ENCODE assay signal across 1 cellular context in genomic region chr5:149452007-149452664, GRCh38.
TF ChIP-seq lines count a peak whose summit lies in the region.

No MANE protein-coding gene starts in this region.

TF ChIP-seq in K562, 482 proteins besides CTCF, POLR2A, EP300 and RAD21 (continued from another document and continues in another):
- TF ChIP-seq, protein P1, sequence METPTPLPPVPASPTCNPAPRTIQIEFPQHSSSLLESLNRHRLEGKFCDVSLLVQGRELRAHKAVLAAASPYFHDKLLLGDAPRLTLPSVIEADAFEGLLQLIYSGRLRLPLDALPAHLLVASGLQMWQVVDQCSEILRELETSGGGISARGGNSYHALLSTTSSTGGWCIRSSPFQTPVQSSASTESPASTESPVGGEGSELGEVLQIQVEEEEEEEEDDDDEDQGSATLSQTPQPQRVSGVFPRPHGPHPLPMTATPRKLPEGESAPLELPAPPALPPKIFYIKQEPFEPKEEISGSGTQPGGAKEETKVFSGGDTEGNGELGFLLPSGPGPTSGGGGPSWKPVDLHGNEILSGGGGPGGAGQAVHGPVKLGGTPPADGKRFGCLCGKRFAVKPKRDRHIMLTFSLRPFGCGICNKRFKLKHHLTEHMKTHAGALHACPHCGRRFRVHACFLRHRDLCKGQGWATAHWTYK (CRISPR knock-in tag; IDR thresholded peaks at IDR 0.05): no peak; the same call in 1 of the 2 replicates
- TF ChIP-seq KLF16 (IDR thresholded peaks at IDR 0.05) (no peak), LARP7 (IDR thresholded peaks at IDR 0.05) (no peak), TBL1XR1 (IDR thresholded peaks at IDR 0.05; ENCODE audit: low read length in 2 of 2) (0 out of 4 replicates have a peak, but pooled peaks of 1 of the 2 experiments have one; percentile 36), CREBBP (IDR thresholded peaks at IDR 0.05; ENCODE audit: low read depth, low read length) (no peak), ZBTB7A (IDR thresholded peaks at IDR 0.05; ENCODE audit: borderline replicate concordance, control insufficient read depth, low read depth, low read length) (peak; percentile 87), CBFB (CRISPR knock-in tag; IDR thresholded peaks at IDR 0.05) (no peak), ZNF175 (CRISPR knock-in tag; IDR thresholded peaks at IDR 0.05; ENCODE audit: low read depth) (no peak), ZNF134 (CRISPR knock-in tag; conservative IDR thresholded peaks at IDR 0.05) (no peak; the same call in 1 of the 2 replicates), ZBTB49 (CRISPR knock-in tag; IDR thresholded peaks at IDR 0.05; ENCODE audit: borderline replicate concordance) (no peak), FOXK1 (CRISPR knock-in tag; IDR thresholded peaks at IDR 0.05; ENCODE audit: borderline replicate concordance) (no peak), ID3 (CRISPR knock-in tag; IDR thresholded peaks at IDR 0.05) (no peak), ID3 (tag; IDR thresholded peaks at IDR 0.05) (peak; percentile 58; the same call in 1 of the 2 replicates), ARNT (IDR thresholded peaks at IDR 0.05) (peak; percentile 63 to 81; a peak in 1 of 4 replicates), CEBPG (CRISPR knock-in tag; IDR thresholded peaks at IDR 0.05) (peak; percentile 88), CEBPG (tag; conservative IDR thresholded peaks at IDR 0.05 in 1 of 2, IDR thresholded peaks at IDR 0.05 in 1 of 2) (peak in 1 of 2 experiments; percentile 63; a peak in 1 of 4 replicates), TRIM28 (IDR thresholded peaks at IDR 0.05) (peak; percentile 67), ZNF347 (CRISPR knock-in tag; IDR thresholded peaks at IDR 0.05; ENCODE audit: low read depth) (no peak), TEAD4 (IDR thresholded peaks at IDR 0.05; ENCODE audit: low read length) (peak; percentile 60; the same call in 1 of the 2 replicates), TEAD4 (CRISPR knock-in tag; IDR thresholded peaks at IDR 0.05; ENCODE audit: borderline replicate concordance) (no peak), ZZZ3 (IDR thresholded peaks at IDR 0.05) (no peak), MEF2D (tag; conservative IDR thresholded peaks at IDR 0.05; ENCODE audit: low read depth) (peak; percentile 12; the same call in 1 of the 2 replicates), GABPB2 (CRISPR knock-in tag; conservative IDR thresholded peaks at IDR 0.05) (no peak), KLF10 (CRISPR knock-in tag; IDR thresholded peaks at IDR 0.05) (no peak), COPS2 (conservative IDR thresholded peaks at IDR 0.05) (no peak), PRPF4 (IDR thresholded peaks at IDR 0.05; ENCODE audit: insufficient read depth, low read depth, low read length, poor library complexity, severe bottlenecking) (no peak), YY1 (IDR thresholded peaks at IDR 0.05; ENCODE audit: borderline replicate concordance in 1 of 3, control insufficient read depth in 1 of 3, extremely low read depth in 1 of 3, insufficient read depth in 3 of 3, insufficient read length in 1 of 3, insufficient replicate concordance in 2 of 3, low read depth in 1 of 3, low read length in 2 of 3) (peak in 1 of 3 experiments; percentile 9), ZNF668 (CRISPR knock-in tag; IDR thresholded peaks at IDR 0.05) (no peak), TARDBP (IDR thresholded peaks at IDR 0.05) (peak; percentile 59; the same call in 1 of the 2 replicates), USF2 (CRISPR knock-in tag; IDR thresholded peaks at IDR 0.05) (no peak), ZBTB12 (CRISPR knock-in tag; IDR thresholded peaks at IDR 0.05) (0 out of 2 replicates have a peak, but pooled peaks have one; percentile 13), RBM14 (IDR thresholded peaks at IDR 0.05; ENCODE audit: borderline replicate concordance, insufficient read depth, low read depth, low read length) (no peak), ZNF766 (CRISPR knock-in tag; conservative IDR thresholded peaks at IDR 0.05) (no peak), NR2F6 (CRISPR knock-in tag; IDR thresholded peaks at IDR 0.05) (no peak), LEF1 (IDR thresholded peaks at IDR 0.05) (peak; percentile 69), HBP1 (CRISPR knock-in tag; IDR thresholded peaks at IDR 0.05) (no peak), HNRNPL (IDR thresholded peaks at IDR 0.05; ENCODE audit: low read depth, low read length) (no peak), ATF4 (CRISPR knock-in tag; IDR thresholded peaks at IDR 0.05) (no peak)
- TF ChIP-seq, protein P2, sequence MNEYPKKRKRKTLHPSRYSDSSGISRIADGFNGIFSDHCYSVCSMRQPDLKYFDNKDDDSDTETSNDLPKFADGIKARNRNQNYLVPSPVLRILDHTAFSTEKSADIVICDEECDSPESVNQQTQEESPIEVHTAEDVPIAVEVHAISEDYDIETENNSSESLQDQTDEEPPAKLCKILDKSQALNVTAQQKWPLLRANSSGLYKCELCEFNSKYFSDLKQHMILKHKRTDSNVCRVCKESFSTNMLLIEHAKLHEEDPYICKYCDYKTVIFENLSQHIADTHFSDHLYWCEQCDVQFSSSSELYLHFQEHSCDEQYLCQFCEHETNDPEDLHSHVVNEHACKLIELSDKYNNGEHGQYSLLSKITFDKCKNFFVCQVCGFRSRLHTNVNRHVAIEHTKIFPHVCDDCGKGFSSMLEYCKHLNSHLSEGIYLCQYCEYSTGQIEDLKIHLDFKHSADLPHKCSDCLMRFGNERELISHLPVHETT (CRISPR knock-in tag; conservative IDR thresholded peaks at IDR 0.05 in 1 of 2, IDR thresholded peaks at IDR 0.05 in 1 of 2): peak in 1 of 2 experiments; percentile 75; a peak in 2 of 4 replicates
- TF ChIP-seq, protein P3, sequence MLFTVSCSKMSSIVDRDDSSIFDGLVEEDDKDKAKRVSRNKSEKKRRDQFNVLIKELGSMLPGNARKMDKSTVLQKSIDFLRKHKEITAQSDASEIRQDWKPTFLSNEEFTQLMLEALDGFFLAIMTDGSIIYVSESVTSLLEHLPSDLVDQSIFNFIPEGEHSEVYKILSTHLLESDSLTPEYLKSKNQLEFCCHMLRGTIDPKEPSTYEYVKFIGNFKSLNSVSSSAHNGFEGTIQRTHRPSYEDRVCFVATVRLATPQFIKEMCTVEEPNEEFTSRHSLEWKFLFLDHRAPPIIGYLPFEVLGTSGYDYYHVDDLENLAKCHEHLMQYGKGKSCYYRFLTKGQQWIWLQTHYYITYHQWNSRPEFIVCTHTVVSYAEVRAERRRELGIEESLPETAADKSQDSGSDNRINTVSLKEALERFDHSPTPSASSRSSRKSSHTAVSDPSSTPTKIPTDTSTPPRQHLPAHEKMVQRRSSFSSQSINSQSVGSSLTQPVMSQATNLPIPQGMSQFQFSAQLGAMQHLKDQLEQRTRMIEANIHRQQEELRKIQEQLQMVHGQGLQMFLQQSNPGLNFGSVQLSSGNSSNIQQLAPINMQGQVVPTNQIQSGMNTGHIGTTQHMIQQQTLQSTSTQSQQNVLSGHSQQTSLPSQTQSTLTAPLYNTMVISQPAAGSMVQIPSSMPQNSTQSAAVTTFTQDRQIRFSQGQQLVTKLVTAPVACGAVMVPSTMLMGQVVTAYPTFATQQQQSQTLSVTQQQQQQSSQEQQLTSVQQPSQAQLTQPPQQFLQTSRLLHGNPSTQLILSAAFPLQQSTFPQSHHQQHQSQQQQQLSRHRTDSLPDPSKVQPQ (CRISPR knock-in tag; IDR thresholded peaks at IDR 0.05; ENCODE audit: borderline replicate concordance): no peak
- TF ChIP-seq, protein P4, sequence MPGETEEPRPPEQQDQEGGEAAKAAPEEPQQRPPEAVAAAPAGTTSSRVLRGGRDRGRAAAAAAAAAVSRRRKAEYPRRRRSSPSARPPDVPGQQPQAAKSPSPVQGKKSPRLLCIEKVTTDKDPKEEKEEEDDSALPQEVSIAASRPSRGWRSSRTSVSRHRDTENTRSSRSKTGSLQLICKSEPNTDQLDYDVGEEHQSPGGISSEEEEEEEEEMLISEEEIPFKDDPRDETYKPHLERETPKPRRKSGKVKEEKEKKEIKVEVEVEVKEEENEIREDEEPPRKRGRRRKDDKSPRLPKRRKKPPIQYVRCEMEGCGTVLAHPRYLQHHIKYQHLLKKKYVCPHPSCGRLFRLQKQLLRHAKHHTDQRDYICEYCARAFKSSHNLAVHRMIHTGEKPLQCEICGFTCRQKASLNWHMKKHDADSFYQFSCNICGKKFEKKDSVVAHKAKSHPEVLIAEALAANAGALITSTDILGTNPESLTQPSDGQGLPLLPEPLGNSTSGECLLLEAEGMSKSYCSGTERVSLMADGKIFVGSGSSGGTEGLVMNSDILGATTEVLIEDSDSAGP (CRISPR knock-in tag; IDR thresholded peaks at IDR 0.05): no peak
- TF ChIP-seq, protein P5, sequence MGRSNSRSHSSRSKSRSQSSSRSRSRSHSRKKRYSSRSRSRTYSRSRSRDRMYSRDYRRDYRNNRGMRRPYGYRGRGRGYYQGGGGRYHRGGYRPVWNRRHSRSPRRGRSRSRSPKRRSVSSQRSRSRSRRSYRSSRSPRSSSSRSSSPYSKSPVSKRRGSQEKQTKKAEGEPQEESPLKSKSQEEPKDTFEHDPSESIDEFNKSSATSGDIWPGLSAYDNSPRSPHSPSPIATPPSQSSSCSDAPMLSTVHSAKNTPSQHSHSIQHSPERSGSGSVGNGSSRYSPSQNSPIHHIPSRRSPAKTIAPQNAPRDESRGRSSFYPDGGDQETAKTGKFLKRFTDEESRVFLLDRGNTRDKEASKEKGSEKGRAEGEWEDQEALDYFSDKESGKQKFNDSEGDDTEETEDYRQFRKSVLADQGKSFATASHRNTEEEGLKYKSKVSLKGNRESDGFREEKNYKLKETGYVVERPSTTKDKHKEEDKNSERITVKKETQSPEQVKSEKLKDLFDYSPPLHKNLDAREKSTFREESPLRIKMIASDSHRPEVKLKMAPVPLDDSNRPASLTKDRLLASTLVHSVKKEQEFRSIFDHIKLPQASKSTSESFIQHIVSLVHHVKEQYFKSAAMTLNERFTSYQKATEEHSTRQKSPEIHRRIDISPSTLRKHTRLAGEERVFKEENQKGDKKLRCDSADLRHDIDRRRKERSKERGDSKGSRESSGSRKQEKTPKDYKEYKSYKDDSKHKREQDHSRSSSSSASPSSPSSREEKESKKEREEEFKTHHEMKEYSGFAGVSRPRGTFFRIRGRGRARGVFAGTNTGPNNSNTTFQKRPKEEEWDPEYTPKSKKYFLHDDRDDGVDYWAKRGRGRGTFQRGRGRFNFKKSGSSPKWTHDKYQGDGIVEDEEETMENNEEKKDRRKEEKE (IDR thresholded peaks at IDR 0.05; ENCODE audit: borderline replicate concordance in 1 of 2, control insufficient read depth in 1 of 2, low read depth in 2 of 2, low read length in 1 of 2): no peak
